12 cellular contexts compared by ENCODE assay signal in genomic region chr15:81291916-81292424, GRCh38. TPM values are rescaled to one million over a fixed set of nuclear protein-coding genes. Genes with fewer than 3 reads are reported as not detected.
DNase-seq lines count a peak whose midpoint lies in the region; ATAC-seq, FAIRE-seq and TF ChIP-seq lines count a peak whose summit lies in the region.
"Had no signal": no experiment of that assay in that cellular context is flagged by ENCODE, and none has a peak within 500 bp of the region (broad histone marks: within the 10 kb centered on the region; RNA-seq: fewer than 3 reads in every experiment).

No MANE protein-coding gene starts in this region.

- CTCF ChIA-PET in CD8-positive, alpha-beta T cell (lab: Charles Lee) = interaction anchor here (1.3 to 23.5 kb wide), 6 partner anchors 10 to 43 kb away, joined by 3 to 498 read pairs (median 4); no protein-coding TSS in a partner anchor

- no peak overlapping the region for H2BK120ac ChIP-seq in neuronal stem cell (ENCODE audit: low read depth, low read length)

- H3K14ac ChIP-seq in neuronal stem cell (ENCODE audit: low read length) = no peak overlapping the region

- H3K9ac ChIP-seq in neuronal stem cell (ENCODE audit: low read depth, low read length, poor library complexity) (no peak overlapping the region), endodermal cell (ENCODE audit: extremely low read depth, low read length, poor library complexity, severe bottlenecking) (no peak overlapping the region)

- no peak overlapping the region for H4K8ac ChIP-seq in neuronal stem cell (ENCODE audit: low read depth, low read length)

- H3K27me3 Mint-ChIP-seq in CD8-positive, alpha-beta T cell (ENCODE audit: low read depth) = no peaks in the 10 kb centered on the region
- no peaks in the 10 kb centered on the region for H3K27me3 Mint-ChIP-seq in activated T-helper 2 cell treated with anti-CD3 and anti-CD28 coated beads, Interferon-gamma antibody, Interleukin-2, Interleukin-4, amounts not matched to agents 10 μg/mL and 5 μg/mL and 100 μg/mL, durations not matched to agents 14 hours and 24 hours and 36 hours (ENCODE audit: low read depth)
- peaks cover 30% of the 10 kb centered on the region for H3K27me3 Mint-ChIP-seq in endodermal cell (ENCODE audit: insufficient read depth)

- H3K27me3 ChIP-seq in CD8-positive, alpha-beta T cell (ENCODE audit: insufficient read depth, low read length) = no peaks in the 10 kb centered on the region
- H3K27me3 ChIP-seq in neuronal stem cell (ENCODE audit: control insufficient read depth in 3 of 3, insufficient read depth in 3 of 3, low read depth in 1 of 3, low read length in 3 of 3) (peaks cover 0 to 10% (median 0%) of the 10 kb centered on the region in 3 experiments), endodermal cell (ENCODE audit: control insufficient read depth, insufficient read depth, low read length, poor library complexity, severe bottlenecking) (no peaks in the 10 kb centered on the region)

- TF ChIP-seq CTCF in CD8-positive, alpha-beta T cell (IDR thresholded peaks at IDR 0.05) = no peak
- TF ChIP-seq CTCF in endodermal cell (conservative IDR thresholded peaks at IDR 0.05) = no peak

- H2AK5ac ChIP-seq in neuronal stem cell (ENCODE audit: low read depth, low read length) = no peak overlapping the region

- peak overlapping the region; percentile 88 for H3K4me3 ChIP-seq in CD8-positive, alpha-beta T cell (ENCODE audit: low read depth, low read length)
- H3K4me3 ChIP-seq in neuronal stem cell (ENCODE audit: low read length in 2 of 2) (no peak overlapping the region), endodermal cell (ENCODE audit: low read length) (no peak overlapping the region)

- peaks cover 95% of the 10 kb centered on the region for H3K4me1 Mint-ChIP-seq in CD8-positive, alpha-beta T cell (ENCODE audit: low read depth)
- peaks cover 74% of the 10 kb centered on the region for H3K4me1 Mint-ChIP-seq in activated T-helper 2 cell treated with anti-CD3 and anti-CD28 coated beads, Interferon-gamma antibody, Interleukin-2, Interleukin-4, amounts not matched to agents 10 μg/mL and 5 μg/mL and 100 μg/mL, durations not matched to agents 14 hours and 24 hours and 36 hours (ENCODE audit: low read depth)
- peaks cover 7% of the 10 kb centered on the region for H3K4me1 Mint-ChIP-seq in endodermal cell

- no peaks in the 10 kb centered on the region for H3K36me3 ChIP-seq in CD8-positive, alpha-beta T cell (ENCODE audit: insufficient read depth, low read length)
- no peaks in the 10 kb centered on the region for H3K36me3 ChIP-seq in neuronal stem cell (replicated peaks in 1 of 2; ENCODE audit: control insufficient read depth in 2 of 2, insufficient read depth in 2 of 2, low read length in 2 of 2)
- no peaks in the 10 kb centered on the region for H3K36me3 ChIP-seq in endodermal cell (ENCODE audit: control insufficient read depth, insufficient read depth, low read length)

- no peak overlapping the region for H2BK15ac ChIP-seq in neuronal stem cell (ENCODE audit: low read length)

- no peak for DNase-seq in CD8-positive, alpha-beta T cell
- DNase-seq in GM12891 (ENCODE audit: insufficient read length, low spot score) (no peak), neuronal stem cell (ENCODE audit: low spot score) (no peak), NCI-H2171 (lab: John Stamatoyannopoulos, UW) (no peak), endodermal cell (no peak)
- no peak for DNase-seq in activated T-helper 2 cell treated with anti-CD3 and anti-CD28 coated beads, Interferon-gamma antibody, Interleukin-2, Interleukin-4, amounts not matched to agents 10 μg/mL and 5 μg/mL and 100 μg/mL, durations not matched to agents 14 hours and 24 hours and 36 hours (ENCODE audit: low spot score)
- DNase-seq: IMR-90, NCI-H524 treated with DMSO at 0.1 percent for 48 hours had no signal

- H3K27ac Mint-ChIP-seq in CD8-positive, alpha-beta T cell = peak overlapping the region; percentile 98
- peak overlapping the region; percentile 78 for H3K27ac Mint-ChIP-seq in activated T-helper 2 cell treated with anti-CD3 and anti-CD28 coated beads, Interferon-gamma antibody, Interleukin-2, Interleukin-4, amounts not matched to agents 10 μg/mL and 5 μg/mL and 100 μg/mL, durations not matched to agents 14 hours and 24 hours and 36 hours
- H3K27ac Mint-ChIP-seq in endodermal cell = no peak overlapping the region

- no peak overlapping the region for H2AFZ ChIP-seq in neuronal stem cell (ENCODE audit: low read length)

- peak overlapping the region; percentile 84 for H3K27ac ChIP-seq in CD8-positive, alpha-beta T cell (ENCODE audit: low read depth, low read length)
- H3K27ac ChIP-seq in neuronal stem cell (replicated peaks; ENCODE audit: low read length) (no peak overlapping the region), endodermal cell (ENCODE audit: low read depth, low read length) (no peak overlapping the region)
- H3K27ac ChIP-seq: C4-2B had no signal

- H4K91ac ChIP-seq in neuronal stem cell (ENCODE audit: low read depth, low read length, poor library complexity) = no peak overlapping the region

- peak; percentile 31 for FAIRE-seq in GM12891 (lab: Jason Lieb, UNC)
- FAIRE-seq: H1, RCC 7860 had no signal

- H2BK12ac ChIP-seq in neuronal stem cell (ENCODE audit: low read length) = peak overlapping the region; percentile 5

- POLR2A ChIA-PET in CD8-positive, alpha-beta T cell (lab: Charles Lee) = interaction anchor here (1.2 to 14.4 kb wide), 5 partner anchors 9 to 27 kb away, joined by 5 to 330 read pairs (median 7); no protein-coding TSS in a partner anchor

- no peak overlapping the region for H3K4ac ChIP-seq in neuronal stem cell (ENCODE audit: low read length)

- peaks cover 95% of the 10 kb centered on the region for H3K4me1 ChIP-seq in CD8-positive, alpha-beta T cell (ENCODE audit: insufficient read depth, low read length)
- H3K4me1 ChIP-seq in neuronal stem cell (ENCODE audit: control insufficient read depth in 2 of 2, insufficient read depth in 1 of 2, low read depth in 1 of 2, low read length in 2 of 2) = peaks cover 0 to 3% of the 10 kb centered on the region in 2 donors
- no peaks in the 10 kb centered on the region for H3K4me1 ChIP-seq in endodermal cell (ENCODE audit: control insufficient read depth, insufficient read depth, low read length)

- no peak overlapping the region for H3K18ac ChIP-seq in neuronal stem cell (ENCODE audit: low read length)

- H3K9me3 Mint-ChIP-seq in CD8-positive, alpha-beta T cell = peaks cover 4% of the 10 kb centered on the region
- peaks cover 6% of the 10 kb centered on the region for H3K9me3 Mint-ChIP-seq in activated T-helper 2 cell treated with anti-CD3 and anti-CD28 coated beads, Interferon-gamma antibody, Interleukin-2, Interleukin-4, amounts not matched to agents 10 μg/mL and 5 μg/mL and 100 μg/mL, durations not matched to agents 14 hours and 24 hours and 36 hours
- no peaks in the 10 kb centered on the region for H3K9me3 Mint-ChIP-seq in endodermal cell

- peak overlapping the region; percentile 92 for H3K4me3 Mint-ChIP-seq in CD8-positive, alpha-beta T cell
- peak overlapping the region; percentile 80 for H3K4me3 Mint-ChIP-seq in activated T-helper 2 cell treated with anti-CD3 and anti-CD28 coated beads, Interferon-gamma antibody, Interleukin-2, Interleukin-4, amounts not matched to agents 10 μg/mL and 5 μg/mL and 100 μg/mL, durations not matched to agents 14 hours and 24 hours and 36 hours (ENCODE audit: low read depth)
- no peak overlapping the region for H3K4me3 Mint-ChIP-seq in endodermal cell

- H3K9me3 ChIP-seq in CD8-positive, alpha-beta T cell (ENCODE audit: low read length) = no peaks in the 10 kb centered on the region
- H3K9me3 ChIP-seq in neuronal stem cell (replicated peaks in 1 of 2; ENCODE audit: control insufficient read depth in 2 of 2, insufficient read depth in 1 of 2, low read depth in 1 of 2, low read length in 2 of 2) (no peaks in the 10 kb centered on the region), endodermal cell (ENCODE audit: control insufficient read depth, low read length) (no peaks in the 10 kb centered on the region)

- no peak for TF ChIP-seq POLR2A in GM12891 (IDR thresholded peaks at IDR 0.05; ENCODE audit: low read depth, low read length)

- H3K36me3 Mint-ChIP-seq in CD8-positive, alpha-beta T cell = peaks cover 5% of the 10 kb centered on the region
- H3K36me3 Mint-ChIP-seq in activated T-helper 2 cell treated with anti-CD3 and anti-CD28 coated beads, Interferon-gamma antibody, Interleukin-2, Interleukin-4, amounts not matched to agents 10 μg/mL and 5 μg/mL and 100 μg/mL, durations not matched to agents 14 hours and 24 hours and 36 hours (ENCODE audit: low read depth) = peaks cover 14% of the 10 kb centered on the region
- no peaks in the 10 kb centered on the region for H3K36me3 Mint-ChIP-seq in endodermal cell (ENCODE audit: low read depth)

- intact Hi-C loops in CD8-positive, alpha-beta T cell (cut with DNase I, micrococcal nuclease) = loop anchor here in 1 of 2 experiments (10.0 kb wide), 1 partner anchor 753 kb away; the partner anchor contains the start of gene MEX3B
- intact Hi-C loops in activated T-helper 2 cell treated with anti-CD3 and anti-CD28 coated beads, Interferon-gamma antibody, Interleukin-2, Interleukin-4, amounts not matched to agents 10 μg/mL and 5 μg/mL and 100 μg/mL, durations not matched to agents 14 hours and 24 hours and 36 hours (cut with micrococcal nuclease) = loop anchor here (2.0 to 10.0 kb wide), 5 partner anchors 13 to 755 kb away; partner anchors contain the start of genes MEX3B and TLNRD1

- H3K4me2 ChIP-seq in neuronal stem cell (ENCODE audit: insufficient read depth, low read length, poor library complexity, severe bottlenecking) = no peak overlapping the region

- H2BK5ac ChIP-seq in neuronal stem cell (ENCODE audit: low read length) = no peak overlapping the region

- no peak for ATAC-seq in CD8-positive, alpha-beta T cell
- ATAC-seq in HG03520 (IDR thresholded peaks at IDR 0.05; ENCODE audit: unreplicated experiment) = no peak

- no peaks in the 10 kb centered on the region for H3K79me1 ChIP-seq in neuronal stem cell (ENCODE audit: low read depth, low read length)

- H3K23ac ChIP-seq in neuronal stem cell (ENCODE audit: low read depth, low read length, poor library complexity) = no peak overlapping the region

- WGBS in neuronal stem cell (ENCODE audit: extremely low coverage in 2 of 2, insufficient read length in 2 of 2, insufficient replicate concordance in 1 of 2), 2 donors = no CpG with 5 or more reads among the region's 3 CpGs
- WGBS in endodermal cell (ENCODE audit: insufficient coverage in 1 of 2, insufficient read length in 1 of 2), 2 experiments = 90% methylated on average over 3 of the region's 3 CpGs; no CpG with 5 or more reads in 1 of the 2 experiments

TF ChIP-seq in GM12891, 5 proteins besides CTCF, POLR2A, EP300 and RAD21 (continues in another document):
- TF ChIP-seq POU2F2 (IDR thresholded peaks at IDR 0.05; ENCODE audit: low read depth, low read length) (no peak), TAF1 (IDR thresholded peaks at IDR 0.05; ENCODE audit: low read depth, low read length) (no peak)

RNA-seq across cellular contexts. Expression of gene STARD5, which starts 32.0 kb away (rescaled TPM):
- total RNA-seq in CD8-positive, alpha-beta T cell = 10 to 100 TPM; 13.6 to 14.3 TPM
- 1.8 TPM for polyA plus RNA-seq in GM12891 (2012; ENCODE audit: low read depth, missing spikeins)
- 3.3 and 4.5 TPM in 2 replicates for total RNA-seq in activated T-helper 2 cell treated with anti-CD3 and anti-CD28 coated beads, Interferon-gamma antibody, Interleukin-2, Interleukin-4, amounts not matched to agents 10 μg/mL and 5 μg/mL and 100 μg/mL, durations not matched to agents 14 hours and 24 hours and 36 hours
- polyA plus RNA-seq in neuronal stem cell (2013, experiment 1 of 2) = 4.0 TPM
- 3.9 TPM for polyA plus RNA-seq in neuronal stem cell (2013, experiment 2 of 2)
- total RNA-seq in endodermal cell = 1 to 10 TPM; 2.0 to 5.4 TPM
- polyA plus RNA-seq in endodermal cell (2013, experiment 1 of 2) = 5.0 TPM
- polyA plus RNA-seq in endodermal cell (2013, experiment 2 of 2) = 5.5 TPM
